Comparison of ENCODE assay signal across 1 cellular context in the genomic region with DNA sequence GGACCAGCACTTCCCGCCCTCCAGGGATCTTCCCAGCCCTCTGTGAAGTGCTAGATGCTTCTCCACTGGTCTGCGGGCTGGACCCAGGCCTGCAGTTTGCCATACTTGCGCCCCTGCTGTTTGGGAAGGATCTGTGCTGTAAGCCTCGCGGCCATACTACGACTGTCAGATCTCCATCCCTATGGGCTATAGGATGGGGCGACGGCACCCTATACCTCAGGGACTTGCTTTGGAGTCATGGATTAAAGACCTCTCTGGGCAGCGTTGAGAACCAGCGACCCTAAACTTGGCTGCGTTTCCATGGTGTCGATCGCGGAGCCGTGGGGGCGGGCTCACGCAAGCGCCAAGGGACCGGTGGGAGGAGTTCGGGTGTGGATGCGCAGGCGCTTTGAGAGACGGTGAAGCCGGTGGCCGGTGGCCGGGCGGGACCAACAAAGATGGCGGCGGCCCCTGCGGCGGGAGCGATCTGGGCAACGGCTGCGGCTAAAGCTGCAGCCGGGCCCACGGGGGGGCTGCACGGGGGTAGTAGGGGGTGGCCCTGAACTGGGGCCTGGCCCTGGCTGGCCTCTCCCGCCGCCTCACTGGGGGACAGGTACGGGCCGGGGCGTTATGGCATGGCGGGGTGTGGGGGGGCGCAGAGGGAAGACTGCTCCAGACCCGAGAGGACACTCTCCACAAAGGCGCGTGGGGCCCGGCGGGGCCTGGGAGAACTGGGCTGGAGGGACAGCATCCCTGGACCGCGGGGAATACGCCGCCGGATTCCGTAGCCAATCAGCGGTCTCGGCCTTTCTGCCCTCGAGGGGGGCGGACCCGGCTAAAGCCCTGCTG.
TF ChIP-seq lines count a peak whose summit lies in the region.

A gene with protein sequence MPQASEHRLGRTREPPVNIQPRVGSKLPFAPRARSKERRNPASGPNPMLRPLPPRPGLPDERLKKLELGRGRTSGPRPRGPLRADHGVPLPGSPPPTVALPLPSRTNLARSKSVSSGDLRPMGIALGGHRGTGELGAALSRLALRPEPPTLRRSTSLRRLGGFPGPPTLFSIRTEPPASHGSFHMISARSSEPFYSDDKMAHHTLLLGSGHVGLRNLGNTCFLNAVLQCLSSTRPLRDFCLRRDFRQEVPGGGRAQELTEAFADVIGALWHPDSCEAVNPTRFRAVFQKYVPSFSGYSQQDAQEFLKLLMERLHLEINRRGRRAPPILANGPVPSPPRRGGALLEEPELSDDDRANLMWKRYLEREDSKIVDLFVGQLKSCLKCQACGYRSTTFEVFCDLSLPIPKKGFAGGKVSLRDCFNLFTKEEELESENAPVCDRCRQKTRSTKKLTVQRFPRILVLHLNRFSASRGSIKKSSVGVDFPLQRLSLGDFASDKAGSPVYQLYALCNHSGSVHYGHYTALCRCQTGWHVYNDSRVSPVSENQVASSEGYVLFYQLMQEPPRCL (plus strand): TSS at position 414 of the 828 bp plus-strand sequence. CDS start 1,141 bp downstream, outside the sequence.

TF ChIP-seq in K562, 482 proteins besides CTCF, POLR2A, EP300 and RAD21 (continued from another document and continues in another):
- TF ChIP-seq SRSF1 (IDR thresholded peaks at IDR 0.05; ENCODE audit: low read depth, low read length) (no peak), EWSR1 (IDR thresholded peaks at IDR 0.05; ENCODE audit: borderline replicate concordance, low read depth, partially characterized antibody) (no peak), ZNF444 (CRISPR knock-in tag; IDR thresholded peaks at IDR 0.05) (no peak), SAP30 (IDR thresholded peaks at IDR 0.05; ENCODE audit: borderline replicate concordance, insufficient read depth, low read depth, low read length, poor library complexity, severe bottlenecking) (peak; percentile 29), ZBTB1 (CRISPR knock-in tag; IDR thresholded peaks at IDR 0.05; ENCODE audit: borderline replicate concordance, low read depth) (no peak), PHF8 (IDR thresholded peaks at IDR 0.05; ENCODE audit: borderline replicate concordance, low read length) (peak; percentile 76; the same call in 1 of the 2 replicates), ZFP36 (IDR thresholded peaks at IDR 0.05; ENCODE audit: low read depth, low read length, partially characterized antibody) (no peak), HNRNPK (IDR thresholded peaks at IDR 0.05; ENCODE audit: low read depth, low read length, poor library complexity, severe bottlenecking) (no peak), ZNF79 (CRISPR knock-in tag; IDR thresholded peaks at IDR 0.05; ENCODE audit: low read depth) (no peak), POU5F1 (IDR thresholded peaks at IDR 0.05; ENCODE audit: borderline replicate concordance, low read depth, low read length, partially characterized antibody) (peak; percentile 77), CTBP1 (IDR thresholded peaks at IDR 0.05; ENCODE audit: borderline replicate concordance) (no peak; the same call in 1 of the 2 replicates), MXI1 (IDR thresholded peaks at IDR 0.05; ENCODE audit: low read depth, low read length) (no peak), ZNF217 (CRISPR knock-in tag; IDR thresholded peaks at IDR 0.05) (no peak), ZNF431 (CRISPR knock-in tag; IDR thresholded peaks at IDR 0.05) (no peak), BHLHE40 (IDR thresholded peaks at IDR 0.05; ENCODE audit: low read length) (no peak), MBD2 (IDR thresholded peaks at IDR 0.05; ENCODE audit: borderline replicate concordance, low read depth) (peak; percentile 68; the same call in 1 of the 2 replicates), MEF2A (IDR thresholded peaks at IDR 0.05; ENCODE audit: control insufficient read depth, low read depth, low read length) (no peak), FOS (IDR thresholded peaks at IDR 0.05; ENCODE audit: extremely low read depth, insufficient read length) (no peak), ZBTB8A (IDR thresholded peaks at IDR 0.05; ENCODE audit: partially characterized antibody) (no peak), KAT7 (CRISPR knock-in tag; IDR thresholded peaks at IDR 0.05; ENCODE audit: borderline replicate concordance) (peak; percentile 85)
- TF ChIP-seq, protein P1, sequence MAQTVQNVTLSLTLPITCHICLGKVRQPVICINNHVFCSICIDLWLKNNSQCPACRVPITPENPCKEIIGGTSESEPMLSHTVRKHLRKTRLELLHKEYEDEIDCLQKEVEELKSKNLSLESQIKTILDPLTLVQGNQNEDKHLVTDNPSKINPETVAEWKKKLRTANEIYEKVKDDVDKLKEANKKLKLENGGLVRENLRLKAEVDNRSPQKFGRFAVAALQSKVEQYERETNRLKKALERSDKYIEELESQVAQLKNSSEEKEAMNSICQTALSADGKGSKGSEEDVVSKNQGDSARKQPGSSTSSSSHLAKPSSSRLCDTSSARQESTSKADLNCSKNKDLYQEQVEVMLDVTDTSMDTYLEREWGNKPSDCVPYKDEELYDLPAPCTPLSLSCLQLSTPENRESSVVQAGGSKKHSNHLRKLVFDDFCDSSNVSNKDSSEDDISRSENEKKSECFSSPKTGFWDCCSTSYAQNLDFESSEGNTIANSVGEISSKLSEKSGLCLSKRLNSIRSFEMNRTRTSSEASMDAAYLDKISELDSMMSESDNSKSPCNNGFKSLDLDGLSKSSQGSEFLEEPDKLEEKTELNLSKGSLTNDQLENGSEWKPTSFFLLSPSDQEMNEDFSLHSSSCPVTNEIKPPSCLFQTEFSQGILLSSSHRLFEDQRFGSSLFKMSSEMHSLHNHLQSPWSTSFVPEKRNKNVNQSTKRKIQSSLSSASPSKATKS (CRISPR knock-in tag; IDR thresholded peaks at IDR 0.05): no peak
- TF ChIP-seq, protein P2, sequence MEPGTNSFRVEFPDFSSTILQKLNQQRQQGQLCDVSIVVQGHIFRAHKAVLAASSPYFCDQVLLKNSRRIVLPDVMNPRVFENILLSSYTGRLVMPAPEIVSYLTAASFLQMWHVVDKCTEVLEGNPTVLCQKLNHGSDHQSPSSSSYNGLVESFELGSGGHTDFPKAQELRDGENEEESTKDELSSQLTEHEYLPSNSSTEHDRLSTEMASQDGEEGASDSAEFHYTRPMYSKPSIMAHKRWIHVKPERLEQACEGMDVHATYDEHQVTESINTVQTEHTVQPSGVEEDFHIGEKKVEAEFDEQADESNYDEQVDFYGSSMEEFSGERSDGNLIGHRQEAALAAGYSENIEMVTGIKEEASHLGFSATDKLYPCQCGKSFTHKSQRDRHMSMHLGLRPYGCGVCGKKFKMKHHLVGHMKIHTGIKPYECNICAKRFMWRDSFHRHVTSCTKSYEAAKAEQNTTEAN (CRISPR knock-in tag; IDR thresholded peaks at IDR 0.05): peak; percentile 83; the same call in 1 of the 2 replicates
- TF ChIP-seq, protein P3, sequence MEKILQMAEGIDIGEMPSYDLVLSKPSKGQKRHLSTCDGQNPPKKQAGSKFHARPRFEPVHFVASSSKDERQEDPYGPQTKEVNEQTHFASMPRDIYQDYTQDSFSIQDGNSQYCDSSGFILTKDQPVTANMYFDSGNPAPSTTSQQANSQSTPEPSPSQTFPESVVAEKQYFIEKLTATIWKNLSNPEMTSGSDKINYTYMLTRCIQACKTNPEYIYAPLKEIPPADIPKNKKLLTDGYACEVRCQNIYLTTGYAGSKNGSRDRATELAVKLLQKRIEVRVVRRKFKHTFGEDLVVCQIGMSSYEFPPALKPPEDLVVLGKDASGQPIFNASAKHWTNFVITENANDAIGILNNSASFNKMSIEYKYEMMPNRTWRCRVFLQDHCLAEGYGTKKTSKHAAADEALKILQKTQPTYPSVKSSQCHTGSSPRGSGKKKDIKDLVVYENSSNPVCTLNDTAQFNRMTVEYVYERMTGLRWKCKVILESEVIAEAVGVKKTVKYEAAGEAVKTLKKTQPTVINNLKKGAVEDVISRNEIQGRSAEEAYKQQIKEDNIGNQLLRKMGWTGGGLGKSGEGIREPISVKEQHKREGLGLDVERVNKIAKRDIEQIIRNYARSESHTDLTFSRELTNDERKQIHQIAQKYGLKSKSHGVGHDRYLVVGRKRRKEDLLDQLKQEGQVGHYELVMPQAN (IDR thresholded peaks at IDR 0.05; ENCODE audit: borderline replicate concordance): 0 out of 2 replicates have a peak, but pooled peaks have one; percentile 44
- TF ChIP-seq, protein P4, sequence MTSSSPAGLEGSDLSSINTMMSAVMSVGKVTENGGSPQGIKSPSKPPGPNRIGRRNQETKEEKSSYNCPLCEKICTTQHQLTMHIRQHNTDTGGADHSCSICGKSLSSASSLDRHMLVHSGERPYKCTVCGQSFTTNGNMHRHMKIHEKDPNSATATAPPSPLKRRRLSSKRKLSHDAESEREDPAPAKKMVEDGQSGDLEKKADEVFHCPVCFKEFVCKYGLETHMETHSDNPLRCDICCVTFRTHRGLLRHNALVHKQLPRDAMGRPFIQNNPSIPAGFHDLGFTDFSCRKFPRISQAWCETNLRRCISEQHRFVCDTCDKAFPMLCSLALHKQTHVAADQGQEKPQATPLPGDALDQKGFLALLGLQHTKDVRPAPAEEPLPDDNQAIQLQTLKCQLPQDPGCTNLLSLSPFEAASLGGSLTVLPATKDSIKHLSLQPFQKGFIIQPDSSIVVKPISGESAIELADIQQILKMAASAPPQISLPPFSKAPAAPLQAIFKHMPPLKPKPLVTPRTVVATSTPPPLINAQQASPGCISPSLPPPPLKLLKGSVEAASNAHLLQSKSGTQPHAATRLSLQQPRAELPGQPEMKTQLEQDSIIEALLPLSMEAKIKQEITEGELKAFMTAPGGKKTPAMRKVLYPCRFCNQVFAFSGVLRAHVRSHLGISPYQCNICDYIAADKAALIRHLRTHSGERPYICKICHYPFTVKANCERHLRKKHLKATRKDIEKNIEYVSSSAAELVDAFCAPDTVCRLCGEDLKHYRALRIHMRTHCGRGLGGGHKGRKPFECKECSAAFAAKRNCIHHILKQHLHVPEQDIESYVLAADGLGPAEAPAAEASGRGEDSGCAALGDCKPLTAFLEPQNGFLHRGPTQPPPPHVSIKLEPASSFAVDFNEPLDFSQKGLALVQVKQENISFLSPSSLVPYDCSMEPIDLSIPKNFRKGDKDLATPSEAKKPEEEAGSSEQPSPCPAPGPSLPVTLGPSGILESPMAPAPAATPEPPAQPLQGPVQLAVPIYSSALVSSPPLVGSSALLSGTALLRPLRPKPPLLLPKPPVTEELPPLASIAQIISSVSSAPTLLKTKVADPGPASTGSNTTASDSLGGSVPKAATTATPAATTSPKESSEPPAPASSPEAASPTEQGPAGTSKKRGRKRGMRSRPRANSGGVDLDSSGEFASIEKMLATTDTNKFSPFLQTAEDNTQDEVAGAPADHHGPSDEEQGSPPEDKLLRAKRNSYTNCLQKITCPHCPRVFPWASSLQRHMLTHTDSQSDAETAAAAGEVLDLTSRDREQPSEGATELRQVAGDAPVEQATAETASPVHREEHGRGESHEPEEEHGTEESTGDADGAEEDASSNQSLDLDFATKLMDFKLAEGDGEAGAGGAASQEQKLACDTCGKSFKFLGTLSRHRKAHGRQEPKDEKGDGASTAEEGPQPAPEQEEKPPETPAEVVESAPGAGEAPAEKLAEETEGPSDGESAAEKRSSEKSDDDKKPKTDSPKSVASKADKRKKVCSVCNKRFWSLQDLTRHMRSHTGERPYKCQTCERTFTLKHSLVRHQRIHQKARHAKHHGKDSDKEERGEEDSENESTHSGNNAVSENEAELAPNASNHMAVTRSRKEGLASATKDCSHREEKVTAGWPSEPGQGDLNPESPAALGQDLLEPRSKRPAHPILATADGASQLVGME (CRISPR knock-in tag; IDR thresholded peaks at IDR 0.05): no peak
- TF ChIP-seq, protein P5, sequence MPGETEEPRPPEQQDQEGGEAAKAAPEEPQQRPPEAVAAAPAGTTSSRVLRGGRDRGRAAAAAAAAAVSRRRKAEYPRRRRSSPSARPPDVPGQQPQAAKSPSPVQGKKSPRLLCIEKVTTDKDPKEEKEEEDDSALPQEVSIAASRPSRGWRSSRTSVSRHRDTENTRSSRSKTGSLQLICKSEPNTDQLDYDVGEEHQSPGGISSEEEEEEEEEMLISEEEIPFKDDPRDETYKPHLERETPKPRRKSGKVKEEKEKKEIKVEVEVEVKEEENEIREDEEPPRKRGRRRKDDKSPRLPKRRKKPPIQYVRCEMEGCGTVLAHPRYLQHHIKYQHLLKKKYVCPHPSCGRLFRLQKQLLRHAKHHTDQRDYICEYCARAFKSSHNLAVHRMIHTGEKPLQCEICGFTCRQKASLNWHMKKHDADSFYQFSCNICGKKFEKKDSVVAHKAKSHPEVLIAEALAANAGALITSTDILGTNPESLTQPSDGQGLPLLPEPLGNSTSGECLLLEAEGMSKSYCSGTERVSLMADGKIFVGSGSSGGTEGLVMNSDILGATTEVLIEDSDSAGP (CRISPR knock-in tag; IDR thresholded peaks at IDR 0.05): no peak
- TF ChIP-seq, protein P6, sequence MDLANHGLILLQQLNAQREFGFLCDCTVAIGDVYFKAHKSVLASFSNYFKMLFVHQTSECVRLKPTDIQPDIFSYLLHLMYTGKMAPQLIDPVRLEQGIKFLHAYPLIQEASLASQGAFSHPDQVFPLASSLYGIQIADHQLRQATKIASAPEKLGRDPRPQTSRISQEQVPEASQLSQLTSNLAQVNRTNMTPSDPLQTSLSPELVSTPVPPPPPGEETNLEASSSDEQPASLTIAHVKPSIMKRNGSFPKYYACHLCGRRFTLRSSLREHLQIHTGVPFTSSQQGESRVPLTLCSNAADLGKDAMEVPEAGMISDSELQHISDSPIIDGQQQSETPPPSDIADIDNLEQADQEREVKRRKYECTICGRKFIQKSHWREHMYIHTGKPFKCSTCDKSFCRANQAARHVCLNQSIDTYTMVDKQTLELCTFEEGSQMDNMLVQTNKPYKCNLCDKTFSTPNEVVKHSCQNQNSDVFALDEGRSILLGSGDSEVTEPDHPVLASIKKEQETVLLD (IDR thresholded peaks at IDR 0.05): peak; percentile 97
- TF ChIP-seq, protein P7, sequence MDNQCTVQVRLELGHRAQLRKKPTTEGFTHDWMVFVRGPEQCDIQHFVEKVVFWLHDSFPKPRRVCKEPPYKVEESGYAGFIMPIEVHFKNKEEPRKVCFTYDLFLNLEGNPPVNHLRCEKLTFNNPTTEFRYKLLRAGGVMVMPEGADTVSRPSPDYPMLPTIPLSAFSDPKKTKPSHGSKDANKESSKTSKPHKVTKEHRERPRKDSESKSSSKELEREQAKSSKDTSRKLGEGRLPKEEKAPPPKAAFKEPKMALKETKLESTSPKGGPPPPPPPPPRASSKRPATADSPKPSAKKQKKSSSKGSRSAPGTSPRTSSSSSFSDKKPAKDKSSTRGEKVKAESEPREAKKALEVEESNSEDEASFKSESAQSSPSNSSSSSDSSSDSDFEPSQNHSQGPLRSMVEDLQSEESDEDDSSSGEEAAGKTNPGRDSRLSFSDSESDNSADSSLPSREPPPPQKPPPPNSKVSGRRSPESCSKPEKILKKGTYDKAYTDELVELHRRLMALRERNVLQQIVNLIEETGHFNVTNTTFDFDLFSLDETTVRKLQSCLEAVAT (IDR thresholded peaks at IDR 0.05): no peak
- TF ChIP-seq, protein P8, sequence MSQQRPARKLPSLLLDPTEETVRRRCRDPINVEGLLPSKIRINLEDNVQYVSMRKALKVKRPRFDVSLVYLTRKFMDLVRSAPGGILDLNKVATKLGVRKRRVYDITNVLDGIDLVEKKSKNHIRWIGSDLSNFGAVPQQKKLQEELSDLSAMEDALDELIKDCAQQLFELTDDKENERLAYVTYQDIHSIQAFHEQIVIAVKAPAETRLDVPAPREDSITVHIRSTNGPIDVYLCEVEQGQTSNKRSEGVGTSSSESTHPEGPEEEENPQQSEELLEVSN (IDR thresholded peaks at IDR 0.05; ENCODE audit: borderline replicate concordance in 1 of 2, extremely low read depth in 1 of 2, insufficient read depth in 1 of 2, insufficient read length in 1 of 2, low read depth in 1 of 2, low read length in 1 of 2, poor library complexity in 1 of 2, severe bottlenecking in 1 of 2): peak in 1 of 2 experiments; percentile 9
- TF ChIP-seq, protein P9, sequence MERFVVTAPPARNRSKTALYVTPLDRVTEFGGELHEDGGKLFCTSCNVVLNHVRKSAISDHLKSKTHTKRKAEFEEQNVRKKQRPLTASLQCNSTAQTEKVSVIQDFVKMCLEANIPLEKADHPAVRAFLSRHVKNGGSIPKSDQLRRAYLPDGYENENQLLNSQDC (CRISPR knock-in tag; IDR thresholded peaks at IDR 0.05): no peak
- TF ChIP-seq, protein P10, sequence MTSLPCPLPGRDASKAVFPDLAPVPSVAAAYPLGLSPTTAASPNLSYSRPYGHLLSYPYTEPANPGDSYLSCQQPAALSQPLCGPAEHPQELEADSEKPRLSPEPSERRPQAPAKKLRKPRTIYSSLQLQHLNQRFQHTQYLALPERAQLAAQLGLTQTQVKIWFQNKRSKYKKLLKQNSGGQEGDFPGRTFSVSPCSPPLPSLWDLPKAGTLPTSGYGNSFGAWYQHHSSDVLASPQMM (CRISPR knock-in tag; IDR thresholded peaks at IDR 0.05): no peak
